ENCODE assay signal across 10 cellular contexts in genomic region chr12:124240493-124240892, GRCh38. TPM values are rescaled to one million over a fixed set of nuclear protein-coding genes. Genes with fewer than 3 reads are reported as not detected.
A peak's percentile ranks its signal among the peaks of the same experiment; 100 is the strongest.
DNase-seq lines count a peak whose midpoint lies in the region; FAIRE-seq and TF ChIP-seq lines count a peak whose summit lies in the region.
"Had no signal": no experiment of that assay in that cellular context is flagged by ENCODE, and none has a peak within 500 bp of the region (broad histone marks: within the 10 kb centered on the region; RNA-seq: fewer than 3 reads in every experiment).

No MANE protein-coding gene starts in this region.

- in situ Hi-C loops in ACHN (cut with HindIII; ENCODE audit: low pct_ligation_motif_present, low pct_unique_long_range_greater_than_20kb, low sequenced_read_pairs) = no loop called here

- TF ChIP-seq CTCF in epithelial cell of esophagus (IDR thresholded peaks at IDR 0.05; ENCODE audit: insufficient read depth, low read depth, low read length, missing control alignments) = no peak

- H3K4me3 ChIP-seq in epithelial cell of esophagus (ENCODE audit: low read length) = no peak overlapping the region

- FAIRE-seq in GM12891 (lab: Jason Lieb, UNC) = no peak

- no peak for TF ChIP-seq POLR2A in GM12891 (IDR thresholded peaks at IDR 0.05; ENCODE audit: low read depth, low read length)

- peak; percentile 20 for DNase-seq in ACHN
- DNase-seq in GM12891 (ENCODE audit: insufficient read length, low spot score) = peak; percentile 28
- DNase-seq in NCI-H82 treated with DMSO at 0.1 percent for 48 hours (lab: John Stamatoyannopoulos, UW; ENCODE audit: unreplicated experiment) = peak; percentile 78
- DNase-seq in epithelial cell of esophagus (ENCODE audit: low read depth) = peak; percentile 18
- no peak for DNase-seq in NK-92 treated with Interleukin-12 subunit alpha and Interleukin-12 subunit beta, amount 100 ng/mL, for 24 hours (lab: John Stamatoyannopoulos, UW)
- DNase-seq in T-helper 9 cell = no peak
- no peak for DNase-seq in NCI-H1694 (lab: John Stamatoyannopoulos, UW)
- no peak for DNase-seq in NCI-H2107 (lab: John Stamatoyannopoulos, UW)
- DNase-seq: amygdala; stimulated activated CD4-positive, alpha-beta T cell treated with anti-CD3 and anti-CD28 coated beads, Interleukin-4, amount 100 ng/mL, for 1 hour had no signal

TF ChIP-seq in GM12891, 5 proteins besides CTCF, POLR2A, EP300 and RAD21:
- no peak for TF ChIP-seq POLR2AphosphoS5 (IDR thresholded peaks at IDR 0.05; ENCODE audit: low read depth, low read length)
- TF ChIP-seq TAF1 (IDR thresholded peaks at IDR 0.05; ENCODE audit: low read depth, low read length) = no peak
- no peak for TF ChIP-seq PAX5 (IDR thresholded peaks at IDR 0.05; ENCODE audit: insufficient read depth, low read length, severe bottlenecking)
- TF ChIP-seq SPI1 (IDR thresholded peaks at IDR 0.05; ENCODE audit: low read depth, low read length) = no peak
- TF ChIP-seq POU2F2 (IDR thresholded peaks at IDR 0.05; ENCODE audit: low read depth, low read length) = no peak

RNA-seq across cellular contexts. Expression of gene RFLNA, which starts 54.4 kb away (rescaled TPM):
- not detected for polyA plus RNA-seq in GM12891 (2012; ENCODE audit: low read depth, missing spikeins)

Comparison
In these comparisons a context has a peak if more than half of its experiments do, and no peak if none do; other contexts are left out.
1. DNase-seq: peak in ACHN (single experiment), GM12891 (single experiment), NCI-H82 treated with DMSO at 0.1 percent for 48 hours (single experiment) and epithelial cell of esophagus (single experiment); none in NK-92 treated with Interleukin-12 subunit alpha and Interleukin-12 subunit beta, amount 100 ng/mL, for 24 hours (single experiment), T-helper 9 cell (single experiment), NCI-H1694 (single experiment) and NCI-H2107 (single experiment).